ENCODE assay signal across 26 cellular contexts in the genomic region with DNA sequence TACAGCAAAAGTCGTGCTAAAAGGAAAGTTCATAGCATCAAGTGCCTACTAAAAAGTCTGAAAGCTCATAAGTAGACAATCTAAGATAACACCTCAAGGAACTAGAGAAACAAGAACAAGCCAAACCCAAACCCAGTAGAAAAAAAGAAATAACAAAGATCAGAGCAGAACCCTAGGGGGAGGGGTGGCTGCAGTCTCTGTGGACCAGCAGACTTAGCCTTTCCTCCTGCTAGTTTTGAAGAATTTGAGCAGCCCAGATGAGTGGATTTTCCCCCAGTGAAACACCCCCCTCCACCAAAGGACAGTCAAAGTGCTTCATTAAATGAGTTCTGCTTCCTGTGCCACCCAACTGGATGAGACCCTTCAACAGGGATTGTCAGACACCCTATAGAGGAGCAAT. TPM values are rescaled to one million over a fixed set of nuclear protein-coding genes. Genes with fewer than 3 reads are reported as not detected.
DNase-seq lines count a peak whose midpoint lies in the region; ATAC-seq and TF ChIP-seq lines count a peak whose summit lies in the region.
"Had no signal": no experiment of that assay in that cellular context is flagged by ENCODE, and none has a peak within 500 bp of the region (broad histone marks: within the 10 kb centered on the region; RNA-seq: fewer than 3 reads in every experiment).

No MANE protein-coding gene starts in this region.

- H3K36me3 Mint-ChIP-seq in GM23338 (ENCODE audit: low read depth) (peaks cover 16% of the 10 kb centered on the region), glutamatergic neuron (ENCODE audit: unreplicated experiment) (peaks cover 14% of the 10 kb centered on the region), progenitor cell of endocrine pancreas (ENCODE audit: insufficient read depth) (peaks cover 15% of the 10 kb centered on the region)

- H3K27ac Mint-ChIP-seq in GM23338 (no peak overlapping the region), glutamatergic neuron (ENCODE audit: unreplicated experiment) (no peak overlapping the region), progenitor cell of endocrine pancreas (peak overlapping the region; percentile 10)
- H3K27ac Mint-ChIP-seq: CD14-positive monocyte had no signal

- no peak for TF ChIP-seq CTCF in GM23338 (conservative IDR thresholded peaks at IDR 0.05; ENCODE audit: low read depth in 2 of 2)
- TF ChIP-seq CTCF in glutamatergic neuron (IDR thresholded peaks at IDR 0.05; ENCODE audit: partially characterized antibody, unreplicated experiment) = no peak
- no peak for TF ChIP-seq CTCF in progenitor cell of endocrine pancreas (IDR thresholded peaks at IDR 0.05; ENCODE audit: unreplicated experiment)
- TF ChIP-seq CTCF in thyroid gland (IDR thresholded peaks at IDR 0.05) = no peak
- no peak for TF ChIP-seq CTCF in upper lobe of right lung (IDR thresholded peaks at IDR 0.05)

- H3K27me3 Mint-ChIP-seq in GM23338 (ENCODE audit: insufficient read depth, low read depth, poor library complexity) (peaks cover 18% of the 10 kb centered on the region), glutamatergic neuron (ENCODE audit: unreplicated experiment) (peaks cover 14% of the 10 kb centered on the region), progenitor cell of endocrine pancreas (no peaks in the 10 kb centered on the region)
- H3K27me3 Mint-ChIP-seq: CD4-positive, alpha-beta memory T cell; CD4-positive, CD25-positive, alpha-beta regulatory T cell; CD8-positive, alpha-beta memory T cell had no signal

- H4K20me1 ChIP-seq in GM23338 (replicated peaks; ENCODE audit: insufficient read depth) = peaks cover 13% of the 10 kb centered on the region
- H4K20me1 ChIP-seq: BLaER1 had no signal

- H3K27me3 ChIP-seq in GM23338 (ENCODE audit: insufficient read depth) (no peaks in the 10 kb centered on the region), thyroid gland (no peaks in the 10 kb centered on the region), upper lobe of right lung (no peaks in the 10 kb centered on the region)
- H3K27me3 ChIP-seq: BE2C, BLaER1 had no signal

- 0 out of 2 replicates have a peak, but pooled peaks cover 4% of the 10 kb centered on the region for H3F3A ChIP-seq in GM23338 (replicated peaks; ENCODE audit: low read depth)

- H3K36me3 ChIP-seq in GM23338 (ENCODE audit: insufficient read depth) = peaks cover 5% of the 10 kb centered on the region; the same call in 1 of the 2 replicates
- no peaks in the 10 kb centered on the region for H3K36me3 ChIP-seq in thyroid gland
- H3K36me3 ChIP-seq in upper lobe of right lung = no peaks in the 10 kb centered on the region

- ATAC-seq in GM23338 (no peak), HG03139 (IDR thresholded peaks at IDR 0.05; ENCODE audit: unreplicated experiment) (no peak), upper lobe of right lung (no peak)
- ATAC-seq: A549, GM12878 had no signal

- no peak for TF ChIP-seq POLR2A in thyroid gland (IDR thresholded peaks at IDR 0.05)

- 0 out of 2 replicates have a peak overlapping the region, but pooled peaks have one; percentile 53 for H2AFZ ChIP-seq in GM23338

- H3K4me3 Mint-ChIP-seq in GM23338 (no peak overlapping the region), glutamatergic neuron (ENCODE audit: unreplicated experiment) (peak overlapping the region; percentile 61), progenitor cell of endocrine pancreas (ENCODE audit: low read depth) (no peak overlapping the region)
- H3K4me3 Mint-ChIP-seq: CD14-positive monocyte; CD4-positive, alpha-beta memory T cell had no signal

- H3K4me1 ChIP-seq in GM23338 (ENCODE audit: insufficient read depth) (peaks cover 43% of the 10 kb centered on the region), thyroid gland (peaks cover 14 to 23% of the 10 kb centered on the region in 2 donors), upper lobe of right lung (peaks cover 5% of the 10 kb centered on the region)
- H3K4me1 ChIP-seq: A549, BE2C had no signal

- intact Hi-C loops in thyroid gland (cut with DNase I) = no loop called here
- intact Hi-C loops in upper lobe of right lung (cut with DNase I) = no loop called here

- H3K4me3 ChIP-seq in GM23338 (no peak overlapping the region), thyroid gland (replicated peaks in 1 of 3) (no peak overlapping the region), upper lobe of right lung (no peak overlapping the region)
- H3K4me3 ChIP-seq: A549, BLaER1, GM12878 had no signal

- no peak overlapping the region for H3K27ac ChIP-seq in GM23338 (ENCODE audit: low read depth)
- H3K27ac ChIP-seq in thyroid gland = peak overlapping the region in 2 of 3 donors; percentile 53 to 66
- no peak overlapping the region for H3K27ac ChIP-seq in upper lobe of right lung
- H3K27ac ChIP-seq: 22Rv1, A549, BLaER1 had no signal

- H3K9me3 Mint-ChIP-seq in GM23338 (peaks cover 10% of the 10 kb centered on the region), glutamatergic neuron (ENCODE audit: unreplicated experiment) (peaks cover 22% of the 10 kb centered on the region), progenitor cell of endocrine pancreas (ENCODE audit: low read depth) (peaks cover 3% of the 10 kb centered on the region)

- peaks cover 21% of the 10 kb centered on the region for H3K4me1 Mint-ChIP-seq in GM23338
- H3K4me1 Mint-ChIP-seq in glutamatergic neuron (ENCODE audit: low read depth, unreplicated experiment) = peaks cover 4% of the 10 kb centered on the region
- peaks cover 25% of the 10 kb centered on the region for H3K4me1 Mint-ChIP-seq in progenitor cell of endocrine pancreas (ENCODE audit: low read depth)

- H3K9me3 ChIP-seq in thyroid gland = no peaks in the 10 kb centered on the region
- H3K9me3 ChIP-seq in upper lobe of right lung = no peaks in the 10 kb centered on the region
- H3K9me3 ChIP-seq: A549, BE2C had no signal

- DNase-seq in GM23338 (ENCODE audit: low spot score) (no peak), glutamatergic neuron (no peak), progenitor cell of endocrine pancreas (ENCODE audit: low spot score, unreplicated experiment) (no peak), thyroid gland (peak; percentile 64 to 73), hippocampal formation (lab: John Stamatoyannopoulos, UW) (no peak), upper lobe of right lung (no peak)
- DNase-seq: BE2C; C1 segment of cervical spinal cord; CD4-positive, alpha-beta memory T cell; CD4-positive, CD25-positive, alpha-beta regulatory T cell; CD8-positive, alpha-beta memory T cell; COR-L47; DMS 273 treated with DMSO at 0.1 percent for 48 hours; DMS153; DMS53; DMS79; DND-41; EL; GDM1 had no signal

- peaks cover 22% of the 10 kb centered on the region for H3K79me2 ChIP-seq in GM23338 (replicated peaks; ENCODE audit: insufficient read depth)

- no peak overlapping the region for H3K4me2 ChIP-seq in GM23338
- H3K4me2 ChIP-seq: A549, BLaER1 had no signal

- WGBS in thyroid gland, 2 donors = 33 to 47% methylated on average over 1 of the region's 1 CpG

- H3K9me2 ChIP-seq in GM23338 (ENCODE audit: insufficient read depth) = no peaks in the 10 kb centered on the region

TF ChIP-seq in GM23338, 12 proteins besides CTCF, POLR2A, EP300 and RAD21:
- no peak for TF ChIP-seq ZNF114 (CRISPR knock-in tag; IDR thresholded peaks at IDR 0.05)
- no peak for TF ChIP-seq ZNF331 (CRISPR knock-in tag; IDR thresholded peaks at IDR 0.05; ENCODE audit: low read depth)
TF ChIP-seq in GM23338: peak in this region for 0.

RNA-seq across cellular contexts. Expression of gene ZNF486, which starts 2.6 kb away (rescaled TPM):
- total RNA-seq in GM23338 (2014; rRNA removed; shearing (Covaris generic)) = 37.6 and 38.9 TPM in 2 replicates
- polyA plus RNA-seq in GM23338 (2016; fragmentation: Nextera tagmentation; extraction: Ambion mirVana) = 21.2 and 25.4 TPM in 2 replicates
- 69.8 TPM for total RNA-seq in glutamatergic neuron (ENCODE audit: unreplicated experiment)
- 29.6 and 31.8 TPM in 2 replicates for total RNA-seq in progenitor cell of endocrine pancreas
- total RNA-seq in thyroid gland = 10 to 100 TPM; 58.2 to 94.1 (median 77.9) TPM
- total RNA-seq in upper lobe of right lung = 4.3 TPM
- total RNA-seq: G401 had no signal

Comparison
In these comparisons a context has a peak if more than half of its experiments do, and no peak if none do; other contexts are left out.
1. DNase-seq: peak in thyroid gland (2 of 2); none in GM23338 (single experiment), glutamatergic neuron (single experiment), progenitor cell of endocrine pancreas (single experiment), hippocampal formation (0 of 2) and upper lobe of right lung (single experiment).
2. H3K27ac ChIP-seq: peak in thyroid gland (2 of 3); none in GM23338 (single experiment) and upper lobe of right lung (single experiment).